29 cellular contexts compared by ENCODE assay signal in genomic region chr6:86147859-86148258, GRCh38.
"Had no signal": no experiment of that assay in that cellular context is flagged by ENCODE, and none has a peak within 500 bp of the region (broad histone marks: within the 10 kb centered on the region; RNA-seq: fewer than 3 reads in every experiment).

No MANE protein-coding gene starts in this region.

- H3K27ac ChIP-seq: Peyer's patch, SJSA1 had no signal

- ATAC-seq: PC-3 had no signal

- H3K27me3 ChIP-seq: Peyer's patch, SJSA1 had no signal

- DNase-seq: Karpas-422; MM.1S; MV-4-11; NCI-H1092; NCI-H1105; NCI-H1417 treated with DMSO at 0.1 percent for 48 hours; NCI-H1436 treated with DMSO at 0.1 percent for 48 hours; NCI-H1694 treated with DMSO at 0.1 percent for 48 hours; NCI-H187 treated with DMSO at 0.1 percent for 48 hours; NCI-H2029; NCI-H2081; NCI-H2171 treated with DMSO at 0.1 percent for 48 hours; NCI-H2227 treated with DMSO at 0.1 percent for 48 hours; NCI-H345; NCI-H446; NCI-H510A treated with DMSO at 0.1 percent for 48 hours; NCI-H524 treated with DMSO at 0.1 percent for 48 hours; NCI-H526 treated with DMSO at 0.1 percent for 48 hours; NCI-H774; NK-92 treated with Interleukin-12 subunit alpha and Interleukin-12 subunit beta, amount 100 ng/mL, for 24 hours; PC-3; Peyer's patch; Right ventricle myocardium superior; RPMI8226; SHP77 treated with DMSO at 0.1 percent for 48 hours; SK-N-SH; SW 1271; T-helper 1 cell had no signal

- H3K4me3 ChIP-seq: Peyer's patch, SJSA1 had no signal

- H3K9me2 ChIP-seq: SK-N-SH had no signal

- H3K36me3 ChIP-seq: Peyer's patch, SJSA1 had no signal

- H3K4me1 ChIP-seq: Peyer's patch, SJSA1 had no signal

- H3K4me2 ChIP-seq: SK-N-SH had no signal

- H3K9me3 ChIP-seq: Peyer's patch, SJSA1, SK-N-SH had no signal
